Comparison of ENCODE assay signal across 27 cellular contexts in genomic region chr16:83803811-83804210, GRCh38. TPM values are rescaled to one million over a fixed set of nuclear protein-coding genes. Genes with fewer than 3 reads are reported as not detected.
DNase-seq lines count a peak whose midpoint lies in the region; ATAC-seq and TF ChIP-seq lines count a peak whose summit lies in the region.
"Had no signal": no experiment of that assay in that cellular context is flagged by ENCODE, and none has a peak within 500 bp of the region (broad histone marks: within the 10 kb centered on the region; RNA-seq: fewer than 3 reads in every experiment).

No MANE protein-coding gene starts in this region.

- peaks cover 10% of the 10 kb centered on the region for H3K79me2 ChIP-seq in mammary epithelial cell (ENCODE audit: insufficient read depth, low read length)

- no TSS peak for BruUV-seq in mammary epithelial cell (replicated peaks; lab: Mats Ljungman, UMichigan)

- H4K20me1 ChIP-seq in mammary epithelial cell (ENCODE audit: insufficient read depth, low read length), result no peaks in the 10 kb centered on the region

- H3K27me3 Mint-ChIP-seq in activated B cell treated with CpG ODN at 0.5 μM for 24 hours, result no peaks in the 10 kb centered on the region
- H3K27me3 Mint-ChIP-seq in stimulated activated memory B cell treated with anti-CD40 and anti-IgM and Interleukin-4, amounts not matched to agents 10 μg/mL and 1 μg/mL and 100 μg/mL, for 72 hours, result no peaks in the 10 kb centered on the region

- WGBS in mammary epithelial cell (ENCODE audit: low coverage, missing lambda C conversion rate), result 68% methylated on average over 3 of the region's 3 CpGs

- ATAC-seq in activated B cell treated with CpG ODN at 0.5 μM for 24 hours (ENCODE audit: low read depth), result no peak
- ATAC-seq in esophagus mucosa, result peak; percentile 67
- ATAC-seq in stimulated activated memory B cell treated with anti-CD40 and anti-IgM and Interleukin-4, amounts not matched to agents 10 μg/mL and 1 μg/mL and 100 μg/mL, for 72 hours, result no peak
- ATAC-seq in GM18505 (IDR thresholded peaks at IDR 0.05; ENCODE audit: unreplicated experiment), result no peak
- ATAC-seq: activated T-cell treated with anti-CD3 and anti-CD28 coated beads, Interleukin-2, amount 50 U/mL, for 4 hours; body of pancreas; psoas muscle; stimulated activated naive CD8-positive, alpha-beta T cell treated with anti-CD3 and anti-CD28 coated beads, Interleukin-15, Interleukin-2, amounts not matched to agents 100 U/mL and 50 U/mL, for 24 hours had no signal

- TF ChIP-seq CTCF in mammary epithelial cell (conservative IDR thresholded peaks at IDR 0.05 in 1 of 2, IDR thresholded peaks at IDR 0.05 in 1 of 2; ENCODE audit: extremely low read depth in 1 of 2, insufficient read depth in 1 of 2, low read depth in 1 of 2, low read length in 2 of 2), result no peak
- TF ChIP-seq CTCF in activated B cell treated with CpG ODN at 0.5 μM for 24 hours (IDR thresholded peaks at IDR 0.05), result no peak

- POLR2A ChIA-PET in activated B cell treated with CpG ODN at 0.5 μM for 24 hours (lab: Charles Lee), result no interaction called here

- H3K9me3 ChIP-seq in mammary epithelial cell (replicated peaks; ENCODE audit: insufficient read depth, low read length), result no peaks in the 10 kb centered on the region
- H3K9me3 ChIP-seq: body of pancreas, esophagus muscularis mucosa, psoas muscle, thyroid gland had no signal

- H2AFZ ChIP-seq in mammary epithelial cell (ENCODE audit: low read depth, low read length), result no peak overlapping the region

- H3K4me3 ChIP-seq in mammary epithelial cell (replicated peaks in 1 of 3; ENCODE audit: insufficient read depth in 1 of 3, low read depth in 2 of 3, low read length in 3 of 3), result no peak overlapping the region
- H3K4me3 ChIP-seq: body of pancreas, esophagus muscularis mucosa, lung, psoas muscle, thyroid gland had no signal

- no peaks in the 10 kb centered on the region for H3K36me3 ChIP-seq in mammary epithelial cell (ENCODE audit: insufficient read depth, low read length)
- H3K36me3 ChIP-seq: esophagus muscularis mucosa, thyroid gland had no signal

- H3K27ac Mint-ChIP-seq in activated B cell treated with CpG ODN at 0.5 μM for 24 hours, result peak overlapping the region; percentile 6
- peak overlapping the region; percentile 95 for H3K27ac Mint-ChIP-seq in stimulated activated memory B cell treated with anti-CD40 and anti-IgM and Interleukin-4, amounts not matched to agents 10 μg/mL and 1 μg/mL and 100 μg/mL, for 72 hours
- H3K27ac Mint-ChIP-seq: activated CD4-positive, alpha-beta T cell treated with anti-CD3 and anti-CD28 coated beads, Interleukin-2, amount 10 ng/mL, durations not matched to agents 24 days and 14 days; CD4-positive, alpha-beta memory T cell; T-helper 1 cell treated with Interleukin-12 subunit alpha and Interleukin-12 subunit beta and Interleukin-4 antibody, amounts not matched to agents 30 μg/mL and 1 μg/mL, for 36 hours had no signal

- no peak overlapping the region for H3K4me2 ChIP-seq in mammary epithelial cell (ENCODE audit: insufficient read depth, low read depth, low read length)

- no peak overlapping the region for H3K27ac ChIP-seq in mammary epithelial cell (ENCODE audit: insufficient read depth, low read depth, low read length)
- H3K27ac ChIP-seq: body of pancreas, esophagus muscularis mucosa, psoas muscle, thyroid gland had no signal

- no peak overlapping the region for H3K9ac ChIP-seq in mammary epithelial cell (ENCODE audit: insufficient read depth, low read length)

- in situ Hi-C loops in T47D (cut with HindIII; ENCODE audit: low pct_unique_long_range_greater_than_20kb, low sequenced_read_pairs), result no loop called here
- in situ Hi-C loops in mammary epithelial cell (cut with MboI; ENCODE audit: low sequenced_read_pairs in 2 of 2), result no loop called here

- H3K4me1 Mint-ChIP-seq in activated B cell treated with CpG ODN at 0.5 μM for 24 hours, result peaks cover 58% of the 10 kb centered on the region
- H3K4me1 Mint-ChIP-seq in stimulated activated memory B cell treated with anti-CD40 and anti-IgM and Interleukin-4, amounts not matched to agents 10 μg/mL and 1 μg/mL and 100 μg/mL, for 72 hours, result peaks cover 61% of the 10 kb centered on the region

- peaks cover 12% of the 10 kb centered on the region for H3K36me3 Mint-ChIP-seq in activated B cell treated with CpG ODN at 0.5 μM for 24 hours (ENCODE audit: low read depth)
- peaks cover 12% of the 10 kb centered on the region for H3K36me3 Mint-ChIP-seq in stimulated activated memory B cell treated with anti-CD40 and anti-IgM and Interleukin-4, amounts not matched to agents 10 μg/mL and 1 μg/mL and 100 μg/mL, for 72 hours

- dilution Hi-C loops in mammary epithelial cell (cut with HindIII; ENCODE audit: low sequenced_read_pairs), result no loop called here

- intact Hi-C loops in mammary epithelial cell (cut with micrococcal nuclease), result loop anchor here (10.0 kb wide), 1 partner anchor 1169 kb away; no protein-coding TSS in a partner anchor
- intact Hi-C loops in activated B cell treated with CpG ODN at 0.5 μM for 24 hours (cut with micrococcal nuclease), result loop anchor here (10.0 kb wide), 2 partner anchors 1221 to 1751 kb away; partner anchors contain the start of gene KIAA0513

- peaks cover 2% of the 10 kb centered on the region for H3K9me3 Mint-ChIP-seq in activated B cell treated with CpG ODN at 0.5 μM for 24 hours
- H3K9me3 Mint-ChIP-seq in stimulated activated memory B cell treated with anti-CD40 and anti-IgM and Interleukin-4, amounts not matched to agents 10 μg/mL and 1 μg/mL and 100 μg/mL, for 72 hours, result peaks cover 6% of the 10 kb centered on the region
- H3K9me3 Mint-ChIP-seq: activated T-cell treated with anti-CD3 and anti-CD28 coated beads, Interleukin-2, amount 50 U/mL, for 4 hours; CD4-positive, alpha-beta memory T cell; T-helper 1 cell treated with Interleukin-12 subunit alpha and Interleukin-12 subunit beta and Interleukin-4 antibody, amounts not matched to agents 30 μg/mL and 1 μg/mL, for 36 hours had no signal

- DNase-seq in T47D (ENCODE audit: low read depth in 1 of 2, low spot score in 1 of 2), result peak; percentile 35 to 98
- DNase-seq in mammary epithelial cell, result no peak
- DNase-seq in activated B cell treated with CpG ODN at 0.5 μM for 24 hours, result no peak
- DNase-seq in activated effector memory CD4-positive, alpha-beta T cell treated with Interleukin-2 at 50 U/mL for 16 hours, result no peak
- DNase-seq in NCI-H2227 treated with DMSO at 0.1 percent for 48 hours (lab: John Stamatoyannopoulos, UW), result no peak
- DNase-seq: 8988T; activated CD4-positive, alpha-beta T cell treated with anti-CD3 and anti-CD28 coated beads, Interleukin-2, amount 10 ng/mL, durations not matched to agents 24 days and 14 days; activated T-cell treated with anti-CD3 and anti-CD28 coated beads, Interleukin-2, amount 50 U/mL, for 4 hours; body of pancreas; CD4-positive, alpha-beta memory T cell; DMS 273 treated with DMSO at 0.1 percent for 48 hours; effector CD4-positive, alpha-beta T cell; GOT3; NCI-H1105; NCI-H2029 treated with DMSO at 0.1 percent for 48 hours; NCI-H345; NCI-H748 treated with DMSO at 0.1 percent for 48 hours; psoas muscle; stimulated activated CD4-positive, alpha-beta T cell treated with anti-CD3 and anti-CD28 coated beads, Interleukin-15, amount 100 ng/mL, for 24 hours; stimulated activated naive CD8-positive, alpha-beta T cell treated with anti-CD3 and anti-CD28 coated beads, Interleukin-15, Interleukin-2, amounts not matched to agents 100 U/mL and 50 U/mL, for 24 hours; thyroid gland had no signal

- no peak overlapping the region for H3K4me3 Mint-ChIP-seq in activated B cell treated with CpG ODN at 0.5 μM for 24 hours
- H3K4me3 Mint-ChIP-seq in stimulated activated memory B cell treated with anti-CD40 and anti-IgM and Interleukin-4, amounts not matched to agents 10 μg/mL and 1 μg/mL and 100 μg/mL, for 72 hours, result no peak overlapping the region
- H3K4me3 Mint-ChIP-seq: activated CD4-positive, alpha-beta T cell treated with anti-CD3 and anti-CD28 coated beads, Interleukin-2, amount 10 ng/mL, durations not matched to agents 24 days and 14 days; activated T-cell treated with anti-CD3 and anti-CD28 coated beads, Interleukin-2, amount 50 U/mL, for 4 hours; CD4-positive, alpha-beta memory T cell; T-helper 1 cell treated with Interleukin-12 subunit alpha and Interleukin-12 subunit beta and Interleukin-4 antibody, amounts not matched to agents 30 μg/mL and 1 μg/mL, for 36 hours had no signal

- H3K27me3 ChIP-seq in mammary epithelial cell (ENCODE audit: insufficient read depth, low read length), result no peaks in the 10 kb centered on the region
- H3K27me3 ChIP-seq: body of pancreas, esophagus muscularis mucosa, thyroid gland had no signal

- CTCF ChIA-PET in mammary epithelial cell (lab: Charles Lee; ENCODE audit: low non-redundant PET) (no interaction called here), activated B cell treated with CpG ODN at 0.5 μM for 24 hours (lab: Charles Lee) (no interaction called here)

- H3K4me1 ChIP-seq in mammary epithelial cell (ENCODE audit: insufficient read depth, low read length), result peaks cover 2% of the 10 kb centered on the region

- no peak for TF ChIP-seq POLR2A in GM18505 (IDR thresholded peaks at IDR 0.05; ENCODE audit: borderline replicate concordance, extremely low read depth, insufficient read depth, insufficient read length)

RNA-seq across cellular contexts. Expression of gene HSBP1, which starts 4.0 kb away (rescaled TPM):
- total RNA-seq in mammary epithelial cell (100 to 1,000 TPM in 1 of 2 donors, 10 to 100 TPM in 1; 17.7 to 130 TPM), activated B cell treated with CpG ODN at 0.5 μM for 24 hours (49.8 and 54.0 TPM in 2 replicates), esophagus mucosa (182 TPM)
- polyA plus RNA-seq in mammary epithelial cell, result 82.3 TPM
- polyA minus RNA-seq in mammary epithelial cell, result 85.9 TPM

Comparison
In these comparisons a context has a peak if more than half of its experiments do, and no peak if none do; other contexts are left out.
1. DNase-seq: peak in T47D (2 of 2); none in mammary epithelial cell (single experiment), activated B cell treated with CpG ODN at 0.5 μM for 24 hours (single experiment), activated effector memory CD4-positive, alpha-beta T cell treated with Interleukin-2 at 50 U/mL for 16 hours (single experiment) and NCI-H2227 treated with DMSO at 0.1 percent for 48 hours (single experiment).